ENCODE assay signal across 21 cellular contexts in genomic region chr1:86998727-86999126, GRCh38.
DNase-seq lines count a peak whose midpoint lies in the region; ATAC-seq and TF ChIP-seq lines count a peak whose summit lies in the region.
"Had no signal": no experiment of that assay in that cellular context is flagged by ENCODE, and none has a peak within 500 bp of the region (broad histone marks: within the 10 kb centered on the region; RNA-seq: fewer than 3 reads in every experiment).

No MANE protein-coding gene starts in this region.

- ATAC-seq in esophagus mucosa: peak; percentile 55

- peak; percentile 20 for DNase-seq in A673 (ENCODE audit: low spot score)
- peak; percentile 15 for DNase-seq in ELR (ENCODE audit: low read depth)
- peak; percentile 9 for DNase-seq in SW480 (ENCODE audit: low spot score)
- DNase-seq in CD14-positive monocyte (ENCODE audit: low spot score): no peak
- DNase-seq in GF-D8 (lab: John Stamatoyannopoulos, UW): no peak
- DNase-seq in GM20000 (ENCODE audit: low spot score): no peak
- no peak for DNase-seq in KG1 (lab: John Stamatoyannopoulos, UW)
- DNase-seq: BE2C; CD4-positive, alpha-beta memory T cell; DMS79 treated with DMSO at 0.1 percent for 48 hours; GOT3; NCI-H1048; NCI-H1436 treated with DMSO at 0.1 percent for 48 hours; NCI-H2029 treated with DMSO at 0.1 percent for 48 hours; NCI-H2171 treated with DMSO at 0.1 percent for 48 hours; NCI-H446 treated with DMSO at 0.1 percent for 48 hours; NCI-H748 treated with DMSO at 0.1 percent for 48 hours; PC-3 had no signal

- H3K9me3 Mint-ChIP-seq in CD14-positive monocyte: peaks cover 0 to 10% (median 3%) of the 10 kb centered on the region in 7 donors

- TF ChIP-seq CTCF in A673 (conservative IDR thresholded peaks at IDR 0.05; ENCODE audit: low read depth, low read length): no peak
- TF ChIP-seq CTCF in CD14-positive monocyte (IDR thresholded peaks at IDR 0.05): no peak
- TF ChIP-seq CTCF in GM20000 (IDR thresholded peaks at IDR 0.05; ENCODE audit: extremely low read depth, missing control alignments): no peak

- CTCF ChIA-PET in A673 (lab: Charles Lee): no interaction called here

- no peak overlapping the region for H3K4me3 ChIP-seq in A673 (ENCODE audit: low read depth, low read length, poor library complexity, severe bottlenecking)
- H3K4me3 ChIP-seq: SJSA1 had no signal

- intact Hi-C loops in A673 (cut with micrococcal nuclease; ENCODE audit: unreplicated experiment): no loop called here
- intact Hi-C loops in CD14-positive monocyte (cut with micrococcal nuclease): no loop called here

- no peaks in the 10 kb centered on the region for H3K9me3 ChIP-seq in A673 (ENCODE audit: low read depth, low read length, poor library complexity, severe bottlenecking)
- H3K9me3 ChIP-seq: BE2C, SJSA1 had no signal

- H3K27ac Mint-ChIP-seq in CD14-positive monocyte: no peak overlapping the region
- H3K27ac Mint-ChIP-seq: CD4-positive, alpha-beta memory T cell had no signal

- no peaks in the 10 kb centered on the region for H3K27me3 Mint-ChIP-seq in CD14-positive monocyte (ENCODE audit: low read depth in 3 of 3)
- H3K27me3 Mint-ChIP-seq: CD4-positive, alpha-beta memory T cell had no signal

- no peaks in the 10 kb centered on the region for H3K27me3 ChIP-seq in A673 (replicated peaks; ENCODE audit: insufficient read depth, low read depth, low read length, poor library complexity)
- H3K27me3 ChIP-seq: BE2C, SJSA1 had no signal

- no TSS peak for BruUV-seq in A673 (replicated peaks; lab: Mats Ljungman, UMichigan)

- H3K36me3 Mint-ChIP-seq in CD14-positive monocyte: no peaks in the 10 kb centered on the region

- no peaks in the 10 kb centered on the region for H3K36me3 ChIP-seq in A673 (ENCODE audit: insufficient read depth, low read length, poor library complexity, severe bottlenecking)
- H3K36me3 ChIP-seq: BE2C, SJSA1 had no signal

- H3K4me1 ChIP-seq in A673 (ENCODE audit: insufficient read depth, low read length, poor library complexity, severe bottlenecking): peaks cover 32% of the 10 kb centered on the region
- H3K4me1 ChIP-seq: BE2C, SJSA1 had no signal

- POLR2A ChIA-PET in A673 (lab: Charles Lee; ENCODE audit: low non-redundant PET): no interaction called here

- no peaks in the 10 kb centered on the region for H3K4me1 Mint-ChIP-seq in CD14-positive monocyte

- no peak overlapping the region for H3K4me3 Mint-ChIP-seq in CD14-positive monocyte
- H3K4me3 Mint-ChIP-seq: CD4-positive, alpha-beta memory T cell had no signal

- H3K27ac ChIP-seq in A673 (ENCODE audit: low read depth, low read length, poor library complexity, severe bottlenecking): no peak overlapping the region
- H3K27ac ChIP-seq: KMS-11, SJSA1 had no signal

Comparison
In these comparisons a context has a peak if more than half of its experiments do, and no peak if none do; other contexts are left out.
1. DNase-seq: peak in A673 (single experiment), ELR (single experiment) and SW480 (single experiment); none in CD14-positive monocyte (single experiment), GF-D8 (single experiment), GM20000 (single experiment) and KG1 (single experiment).